In the genomic region with DNA sequence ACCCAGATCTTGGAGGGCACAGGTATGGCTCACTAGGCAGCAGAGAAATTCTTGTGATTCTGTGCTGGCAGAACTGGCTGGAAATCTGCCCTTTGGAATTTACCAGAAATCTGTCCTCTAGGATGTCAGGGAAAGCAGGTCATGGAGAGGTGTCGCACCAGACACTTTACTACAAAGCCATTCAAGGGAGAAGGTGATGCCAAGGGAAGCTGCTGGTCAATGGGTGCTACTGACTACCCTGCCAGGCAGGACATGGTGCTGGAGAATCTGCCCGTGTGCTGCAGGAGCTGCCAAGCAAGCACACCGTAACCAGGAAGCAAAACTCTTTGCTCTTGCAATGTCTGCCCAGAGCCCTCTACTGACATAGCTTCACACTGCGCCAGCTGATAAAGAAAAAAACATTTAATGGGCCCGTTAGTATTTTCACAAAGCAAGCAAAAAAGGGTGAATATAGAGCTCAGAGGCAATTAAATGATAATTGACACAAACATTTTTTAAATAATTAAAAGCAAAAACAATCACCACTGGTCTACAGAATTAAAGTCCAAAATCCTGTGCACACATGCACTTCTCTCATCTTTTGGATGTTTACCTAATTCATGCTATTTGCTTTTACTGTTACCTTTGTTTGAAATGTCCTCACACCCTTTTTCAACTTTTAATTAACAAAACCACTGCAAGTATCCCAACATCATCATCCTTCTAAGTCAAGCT, we compare ENCODE assay signal across 8 cellular contexts. TPM values are rescaled to one million over a fixed set of nuclear protein-coding genes. Genes with fewer than 3 reads are reported as not detected.
DNase-seq lines count a peak whose midpoint lies in the region; ATAC-seq and TF ChIP-seq lines count a peak whose summit lies in the region.

No MANE protein-coding gene starts in this region.

- CTCF ChIA-PET in BJ (lab: Yijun Ruan, JAX) = interaction anchor here (1.5 to 1.9 kb wide), 3 partner anchors 56 to 295 kb away, joined by 4 to 5 read pairs (median 5); no protein-coding TSS in a partner anchor

- no peaks in the 10 kb centered on the region for H3K36me3 Mint-ChIP-seq in activated T-helper 17 cell treated with anti-CD3 and anti-CD28 coated beads, Interleukin-2, amount 50 U/mL, for 72 hours (ENCODE audit: low read depth)

- peak; percentile 63 for TF ChIP-seq CTCF in BJ (IDR thresholded peaks at IDR 0.05; ENCODE audit: insufficient read depth, low read depth, low read length)

- intact Hi-C loops in left colon (cut with DNase I, micrococcal nuclease) = no loop called here

- H3K9me3 Mint-ChIP-seq in activated T-helper 17 cell treated with anti-CD3 and anti-CD28 coated beads, Interleukin-2, amount 50 U/mL, for 72 hours = no peaks in the 10 kb centered on the region

- no peak overlapping the region for H3K4me3 Mint-ChIP-seq in activated T-helper 17 cell treated with anti-CD3 and anti-CD28 coated beads, Interleukin-2, amount 50 U/mL, for 72 hours

- no peaks in the 10 kb centered on the region for H3K36me3 ChIP-seq in BJ (ENCODE audit: control insufficient read depth, insufficient read depth, low read length)

- H3K4me1 Mint-ChIP-seq in activated T-helper 17 cell treated with anti-CD3 and anti-CD28 coated beads, Interleukin-2, amount 50 U/mL, for 72 hours = no peaks in the 10 kb centered on the region

- peaks cover 11% of the 10 kb centered on the region for H3K27me3 Mint-ChIP-seq in activated T-helper 17 cell treated with anti-CD3 and anti-CD28 coated beads, Interleukin-2, amount 50 U/mL, for 72 hours

- no peak for DNase-seq in BJ (ENCODE audit: low read depth)
- peak; percentile 59 for DNase-seq in NCI-H2171 treated with DMSO at 0.1 percent for 48 hours (lab: John Stamatoyannopoulos, UW)
- DNase-seq in left colon = peak; percentile 37 to 55
- DNase-seq in GOT3 (lab: John Stamatoyannopoulos, UW) = no peak

- ATAC-seq in GM18498 (IDR thresholded peaks at IDR 0.05; ENCODE audit: unreplicated experiment) = peak; percentile 88
- peak; percentile 87 for ATAC-seq in HG03095 (IDR thresholded peaks at IDR 0.05; ENCODE audit: unreplicated experiment)
- peak; percentile 61 for ATAC-seq in activated T-helper 17 cell treated with anti-CD3 and anti-CD28 coated beads, Interleukin-2, amount 50 U/mL, for 72 hours (replicated peaks)
- ATAC-seq in left colon = peak; percentile 100
- no peak for ATAC-seq in HG02840 (IDR thresholded peaks at IDR 0.05; ENCODE audit: low FRiP score, unreplicated experiment)

- H3K27me3 ChIP-seq in BJ (ENCODE audit: control insufficient read depth, insufficient read depth, low read length) = peaks cover 2% of the 10 kb centered on the region; the same call in 1 of the 2 replicates

- no peak overlapping the region for H3K4me3 ChIP-seq in BJ (ENCODE audit: low read depth, low read length)

- POLR2A ChIA-PET in BJ (lab: Charles Lee) = interaction anchor here (0.7 kb wide), 1 partner anchor 1122 kb away, joined by 3 read pairs; no protein-coding TSS in a partner anchor

- H3K27ac Mint-ChIP-seq in activated T-helper 17 cell treated with anti-CD3 and anti-CD28 coated beads, Interleukin-2, amount 50 U/mL, for 72 hours = no peak overlapping the region

RNA-seq across cellular contexts. Expression of gene FBXO28, which starts 7.2 kb away (rescaled TPM):
- polyA plus RNA-seq in BJ (2011; rRNA removed) = 10.8 and 20.1 TPM in 2 replicates
- polyA minus RNA-seq in BJ (2011; rRNA and poly(A)+ RNA removed) = 11.2 and 13.1 TPM in 2 replicates
- total RNA-seq in activated T-helper 17 cell treated with anti-CD3 and anti-CD28 coated beads, Interleukin-2, amount 50 U/mL, for 72 hours = 10 to 100 TPM; 26.2 to 29.5 TPM
- 10 to 100 TPM; 33.2 to 34.0 TPM for total RNA-seq in left colon

Comparison
In these comparisons a context has a peak if more than half of its experiments do, and no peak if none do; other contexts are left out.
1. DNase-seq: peak in NCI-H2171 treated with DMSO at 0.1 percent for 48 hours (single experiment) and left colon (2 of 2); none in BJ (single experiment) and GOT3 (single experiment).